ENCODE assay signal across 21 cellular contexts in the genomic region with DNA sequence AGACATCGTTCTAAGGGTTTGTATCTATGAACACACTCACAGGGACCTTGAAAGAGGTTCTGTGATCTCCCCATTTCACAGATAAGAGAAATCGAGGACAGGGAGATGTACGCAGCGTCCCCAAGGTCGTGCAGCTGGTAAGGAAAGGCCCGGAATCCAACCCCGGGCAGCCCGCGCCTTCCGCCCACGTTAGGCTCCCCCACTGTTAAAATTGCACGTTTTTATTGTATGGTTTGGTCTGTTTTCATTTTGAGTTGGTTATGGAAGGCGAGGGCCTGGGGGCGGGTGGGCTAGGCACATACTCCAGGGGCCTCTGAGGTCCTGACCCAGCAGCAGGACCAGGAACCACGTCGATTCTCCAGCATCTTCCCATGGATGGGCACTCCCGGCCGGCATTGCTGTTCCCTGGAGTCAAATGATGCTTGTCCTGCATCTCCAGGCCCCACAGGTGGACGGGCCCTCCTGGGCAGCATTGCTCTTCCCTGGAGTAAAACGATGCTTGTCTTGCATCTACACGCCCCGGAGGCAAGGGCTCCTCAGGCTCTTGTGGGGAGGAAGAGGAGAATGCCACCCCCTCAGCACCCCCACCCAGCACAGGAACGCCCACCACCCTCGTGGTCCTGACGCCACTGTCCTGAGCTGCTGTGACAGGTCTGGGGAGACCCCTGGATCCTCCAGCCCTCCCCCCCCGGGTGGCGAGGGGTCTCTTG.
"Had no signal": no experiment of that assay in that cellular context is flagged by ENCODE, and none has a peak within 500 bp of the region (broad histone marks: within the 10 kb centered on the region; RNA-seq: fewer than 3 reads in every experiment).

No MANE protein-coding gene starts in this region.

- FAIRE-seq: endometrium, frontal cortex, islet of Langerhans, pancreas had no signal

- H3K9me3 ChIP-seq: heart left ventricle, mucosa of descending colon, pancreas, right lobe of liver, tibial artery, upper lobe of left lung, vagina had no signal

- H3K4me1 ChIP-seq: right lobe of liver had no signal

- ATAC-seq: naive thymus-derived CD8-positive, alpha-beta T cell; pancreas had no signal

- DNase-seq: cortex of kidney; effector memory CD4-positive, alpha-beta T cell; hippocampal formation; mammary epithelial cell; naive thymus-derived CD8-positive, alpha-beta T cell; occipital lobe; stimulated activated CD4-positive, alpha-beta T cell treated with anti-CD3 and anti-CD28 coated beads, Interleukin-15, amount 100 ng/mL, for 24 hours; stimulated activated CD4-positive, alpha-beta T cell treated with anti-CD3 and anti-CD28 coated beads, Interleukin-1b, Interleukin-23, amount 100 ng/mL, for 48 hours; stimulated activated CD4-positive, alpha-beta T cell treated with anti-CD3 and anti-CD28 coated beads, Interleukin-4, amount 100 ng/mL, for 24 hours had no signal

- H3K27ac ChIP-seq: heart left ventricle, neural progenitor cell, pancreas, right lobe of liver, tibial artery, upper lobe of left lung, vagina had no signal

- H3K27me3 ChIP-seq: pancreas, right lobe of liver, tibial artery, vagina had no signal

- H3K9ac ChIP-seq: neural progenitor cell had no signal

- H3K36me3 ChIP-seq: heart left ventricle, neural progenitor cell, pancreas, right lobe of liver, tibial artery, upper lobe of left lung, vagina had no signal

- H3K4me3 ChIP-seq: dorsolateral prefrontal cortex, heart left ventricle, mucosa of descending colon, neural progenitor cell, pancreas, right lobe of liver, upper lobe of left lung, vagina had no signal
